16 cellular contexts compared by ENCODE assay signal in the genomic region with DNA sequence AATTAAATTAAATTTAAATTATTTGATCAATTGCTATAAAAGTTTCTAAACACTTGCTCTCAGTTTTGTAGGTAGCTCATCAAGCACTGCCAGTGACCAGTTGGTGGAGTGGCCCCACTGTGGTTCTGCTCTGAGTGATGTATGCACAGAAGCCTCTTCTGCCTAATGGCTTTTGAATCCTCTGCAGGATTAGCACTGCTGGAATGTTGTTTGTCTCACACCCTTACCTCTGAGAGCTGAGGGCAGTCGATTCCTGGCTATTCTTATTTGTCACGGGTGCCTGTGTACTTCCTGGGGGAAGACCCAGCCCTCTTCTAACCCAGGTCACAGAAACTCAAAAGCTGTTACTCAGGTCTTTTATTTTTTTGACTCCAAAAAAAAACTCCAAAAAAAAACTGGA. TPM values are rescaled to one million over a fixed set of nuclear protein-coding genes. Genes with fewer than 3 reads are reported as not detected.
A peak's percentile ranks its signal among the peaks of the same experiment; 100 is the strongest.
DNase-seq lines count a peak whose midpoint lies in the region; ATAC-seq lines count a peak whose summit lies in the region.
"Had no signal": no experiment of that assay in that cellular context is flagged by ENCODE, and none has a peak within 500 bp of the region (broad histone marks: within the 10 kb centered on the region; RNA-seq: fewer than 3 reads in every experiment).

No MANE protein-coding gene starts in this region.

- no peaks in the 10 kb centered on the region for H3K36me3 Mint-ChIP-seq in activated T-helper 17 cell treated with anti-CD3 and anti-CD28 coated beads, Interleukin-2, amount 50 U/mL, for 72 hours (ENCODE audit: low read depth)
- peaks cover 0 to 10% of the 10 kb centered on the region in 2 donors for H3K36me3 Mint-ChIP-seq in naive B cell

- DNase-seq in G401 (ENCODE audit: low spot score): peak; percentile 26
- no peak for DNase-seq in naive B cell
- no peak for DNase-seq in left colon
- no peak for DNase-seq in activated CD4-positive, alpha-beta T cell treated with anti-CD3 and anti-CD28 coated beads for 48 hours
- no peak for DNase-seq in HuH-7 (ENCODE audit: low spot score)
- DNase-seq: DND-41; NCI-H1105; NCI-H2107; NCI-H526; nucleus accumbens; stimulated activated CD4-positive, alpha-beta T cell treated with anti-CD3 and anti-CD28 coated beads, Interleukin-2, amount 100 ng/mL, for 24 hours; uterus had no signal

- ATAC-seq in GM21786 (IDR thresholded peaks at IDR 0.05; ENCODE audit: unreplicated experiment): peak; percentile 58
- ATAC-seq in activated T-helper 17 cell treated with anti-CD3 and anti-CD28 coated beads, Interleukin-2, amount 50 U/mL, for 72 hours (replicated peaks): peak; percentile 26
- ATAC-seq in naive B cell (ENCODE audit: low read depth in 2 of 2): peak; percentile 28 to 50
- no peak for ATAC-seq in HG03025 (IDR thresholded peaks at IDR 0.05; ENCODE audit: low FRiP score, unreplicated experiment)
- ATAC-seq in left colon: no peak
- ATAC-seq: sciatic nerve had no signal

- intact Hi-C loops in left colon (cut with DNase I, micrococcal nuclease): no loop called here

- in situ Hi-C loops in G401 (cut with HindIII; ENCODE audit: low sequenced_read_pairs): no loop called here

- H3K27ac Mint-ChIP-seq in activated T-helper 17 cell treated with anti-CD3 and anti-CD28 coated beads, Interleukin-2, amount 50 U/mL, for 72 hours: no peak overlapping the region
- H3K27ac Mint-ChIP-seq in naive B cell: peak overlapping the region in 2 of 6 donors; percentile 52 to 65

- no peak overlapping the region for H3K4me3 Mint-ChIP-seq in activated T-helper 17 cell treated with anti-CD3 and anti-CD28 coated beads, Interleukin-2, amount 50 U/mL, for 72 hours
- peak overlapping the region in 1 of 8 donors; percentile 41 for H3K4me3 Mint-ChIP-seq in naive B cell

- no peaks in the 10 kb centered on the region for H3K4me1 Mint-ChIP-seq in activated T-helper 17 cell treated with anti-CD3 and anti-CD28 coated beads, Interleukin-2, amount 50 U/mL, for 72 hours
- H3K4me1 Mint-ChIP-seq in naive B cell: peaks cover 9 to 28% (median 10%) of the 10 kb centered on the region in 3 donors

- no peaks in the 10 kb centered on the region for H3K9me3 Mint-ChIP-seq in activated T-helper 17 cell treated with anti-CD3 and anti-CD28 coated beads, Interleukin-2, amount 50 U/mL, for 72 hours
- no peaks in the 10 kb centered on the region for H3K9me3 Mint-ChIP-seq in naive B cell

- H3K27me3 Mint-ChIP-seq in activated T-helper 17 cell treated with anti-CD3 and anti-CD28 coated beads, Interleukin-2, amount 50 U/mL, for 72 hours: peaks cover 3% of the 10 kb centered on the region
- no peaks in the 10 kb centered on the region for H3K27me3 Mint-ChIP-seq in naive B cell

RNA-seq across cellular contexts. Expression of gene CAPN14, which starts 9.5 kb away (rescaled TPM):
- total RNA-seq in G401 (2014; rRNA removed; shearing (Covaris generic)): not detected in 2 replicates
- total RNA-seq in activated T-helper 17 cell treated with anti-CD3 and anti-CD28 coated beads, Interleukin-2, amount 50 U/mL, for 72 hours: under 1 TPM; 0.53 to 0.67 TPM
- 1 to 10 TPM in 3 of 6 donors, under 1 TPM in 2, not detected in 1; 0.30 to 1.3 (median 1.1) TPM for polyA plus RNA-seq in naive B cell (ENCODE audit: low read depth in 6 of 6)
- total RNA-seq in left colon: under 1 TPM; 0.09 to 0.47 TPM

RNA-seq across cellular contexts. Expression of gene EHD3, which starts 26.2 kb away (rescaled TPM):
- total RNA-seq in G401 (2014; rRNA removed; shearing (Covaris generic)): 3.5 and 4.9 TPM in 2 replicates
- total RNA-seq in activated T-helper 17 cell treated with anti-CD3 and anti-CD28 coated beads, Interleukin-2, amount 50 U/mL, for 72 hours: 1 to 10 TPM; 1.1 TPM
- 10 to 100 TPM in 3 of 6 donors, 1 to 10 TPM in 3; 5.9 to 13.6 (median 10.0) TPM for polyA plus RNA-seq in naive B cell (ENCODE audit: low read depth in 6 of 6)
- total RNA-seq in left colon: 1 to 10 TPM; 1.2 to 1.7 TPM

Comparison
In these comparisons a context has a peak if more than half of its experiments do, and no peak if none do; other contexts are left out.
1. ATAC-seq: peak in GM21786 (single experiment), activated T-helper 17 cell treated with anti-CD3 and anti-CD28 coated beads, Interleukin-2, amount 50 U/mL, for 72 hours (single experiment) and naive B cell (2 of 2); none in HG03025 (single experiment) and left colon (single experiment).